In the genomic region with DNA sequence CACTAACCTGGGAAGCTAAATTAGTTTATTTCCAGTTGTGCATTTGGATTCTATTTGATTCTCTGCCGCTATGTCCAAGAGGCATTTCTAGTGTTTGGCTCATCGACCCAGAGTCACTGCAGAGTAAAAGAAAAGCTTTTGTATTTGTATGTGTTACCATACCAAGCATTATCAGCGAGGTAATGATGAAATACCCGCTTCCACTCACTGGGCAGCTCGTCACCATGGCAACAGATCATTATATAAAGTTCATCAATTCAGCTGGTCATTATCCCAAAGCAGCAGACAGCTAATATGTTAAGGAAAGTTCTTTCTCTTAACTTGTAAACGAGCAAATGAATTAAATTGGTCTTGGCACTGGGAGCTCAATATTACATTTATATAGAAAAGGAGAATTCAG, we compare ENCODE assay signal across 27 cellular contexts.
DNase-seq lines count a peak whose midpoint lies in the region; ATAC-seq, FAIRE-seq and TF ChIP-seq lines count a peak whose summit lies in the region.
"Had no signal": no experiment of that assay in that cellular context is flagged by ENCODE, and none has a peak within 500 bp of the region (broad histone marks: within the 10 kb centered on the region; RNA-seq: fewer than 3 reads in every experiment).

No MANE protein-coding gene starts in this region.

- H3K23ac ChIP-seq in neuronal stem cell (ENCODE audit: low read depth, low read length, poor library complexity) = no peak overlapping the region

- H3K27ac Mint-ChIP-seq in astrocyte (ENCODE audit: unreplicated experiment) = no peak overlapping the region
- H3K27ac Mint-ChIP-seq in CD4-positive, alpha-beta memory T cell = no peak overlapping the region
- H3K27ac Mint-ChIP-seq: HFFc6 had no signal

- H2BK15ac ChIP-seq in neuronal stem cell (ENCODE audit: low read length) = no peak overlapping the region

- H4K20me1 ChIP-seq in BLaER1 (no peaks in the 10 kb centered on the region), astrocyte (ENCODE audit: insufficient read depth, low read length) (no peaks in the 10 kb centered on the region)

- no peak for FAIRE-seq in astrocyte (lab: Jason Lieb, UNC)
- FAIRE-seq: GM12892 had no signal

- H3K36me3 ChIP-seq in BLaER1 (no peaks in the 10 kb centered on the region), astrocyte (ENCODE audit: insufficient read depth, low read length) (no peaks in the 10 kb centered on the region), esophagus muscularis mucosa (no peaks in the 10 kb centered on the region), neuronal stem cell (replicated peaks in 1 of 2; ENCODE audit: control insufficient read depth in 2 of 2, insufficient read depth in 2 of 2, low read length in 2 of 2) (peaks cover 0 to 4% of the 10 kb centered on the region in 2 donors), right atrium auricular region (no peaks in the 10 kb centered on the region)
- no peaks in the 10 kb centered on the region for H3K36me3 ChIP-seq in CD4-positive, alpha-beta memory T cell (ENCODE audit: insufficient read depth, low read length)
- H3K36me3 ChIP-seq: BE2C, HAP-1, SJCRH30 had no signal

- H2BK12ac ChIP-seq in neuronal stem cell (ENCODE audit: low read length) = no peak overlapping the region

- H2AFZ ChIP-seq in astrocyte (ENCODE audit: low read depth, low read length) = no peak overlapping the region
- H2AFZ ChIP-seq in neuronal stem cell (ENCODE audit: low read length) = no peak overlapping the region

- no peak for TF ChIP-seq EP300 in esophagus muscularis mucosa (IDR thresholded peaks at IDR 0.05)

- no peak overlapping the region for H4K8ac ChIP-seq in neuronal stem cell (ENCODE audit: low read depth, low read length)

- no peak overlapping the region for H3K18ac ChIP-seq in neuronal stem cell (ENCODE audit: low read length)

- H3K27me3 Mint-ChIP-seq in astrocyte (ENCODE audit: low read depth, unreplicated experiment) = no peaks in the 10 kb centered on the region
- no peaks in the 10 kb centered on the region for H3K27me3 Mint-ChIP-seq in CD4-positive, alpha-beta memory T cell
- H3K27me3 Mint-ChIP-seq: IgD-negative memory B cell had no signal

- no peak for TF ChIP-seq POLR2A in esophagus muscularis mucosa (IDR thresholded peaks at IDR 0.05; ENCODE audit: low read depth)

- H3K9me3 ChIP-seq in BLaER1 = no peaks in the 10 kb centered on the region
- no peaks in the 10 kb centered on the region for H3K9me3 ChIP-seq in astrocyte (ENCODE audit: insufficient read depth, low read depth, low read length)
- no peaks in the 10 kb centered on the region for H3K9me3 ChIP-seq in esophagus muscularis mucosa
- peaks cover 0 to 3% of the 10 kb centered on the region in 2 donors for H3K9me3 ChIP-seq in neuronal stem cell (replicated peaks in 1 of 2; ENCODE audit: control insufficient read depth in 2 of 2, insufficient read depth in 1 of 2, low read depth in 1 of 2, low read length in 2 of 2)
- no peaks in the 10 kb centered on the region for H3K9me3 ChIP-seq in right atrium auricular region
- no peaks in the 10 kb centered on the region for H3K9me3 ChIP-seq in CD4-positive, alpha-beta memory T cell (ENCODE audit: control insufficient read depth in 1 of 2, low read length in 2 of 2)
- H3K9me3 ChIP-seq: BE2C, HAP-1, SJCRH30 had no signal

- H3K27me3 ChIP-seq in BLaER1 (no peaks in the 10 kb centered on the region), astrocyte (ENCODE audit: insufficient read depth, low read length) (no peaks in the 10 kb centered on the region), esophagus muscularis mucosa (no peaks in the 10 kb centered on the region), neuronal stem cell (ENCODE audit: control insufficient read depth in 3 of 3, insufficient read depth in 3 of 3, low read depth in 1 of 3, low read length in 3 of 3) (no peaks in the 10 kb centered on the region), right atrium auricular region (no peaks in the 10 kb centered on the region)
- H3K27me3 ChIP-seq in CD4-positive, alpha-beta memory T cell (ENCODE audit: insufficient read depth, low read length) = no peaks in the 10 kb centered on the region
- H3K27me3 ChIP-seq: BE2C, SJCRH30 had no signal

- CTCF ChIA-PET in CD4-positive, alpha-beta memory T cell (lab: Charles Lee; ENCODE audit: partially characterized antibody) = no interaction called here

- no peak for ATAC-seq in HG02884 (IDR thresholded peaks at IDR 0.05; ENCODE audit: unreplicated experiment)
- ATAC-seq: PC-3, Right ventricle myocardium inferior had no signal

- H3K4ac ChIP-seq in neuronal stem cell (ENCODE audit: low read length) = no peak overlapping the region

- POLR2A ChIA-PET in CD4-positive, alpha-beta memory T cell (lab: Charles Lee; ENCODE audit: partially characterized antibody) = no interaction called here

- no peaks in the 10 kb centered on the region for H3K9me3 Mint-ChIP-seq in astrocyte (ENCODE audit: unreplicated experiment)
- H3K9me3 Mint-ChIP-seq in CD4-positive, alpha-beta memory T cell = no peaks in the 10 kb centered on the region
- H3K9me3 Mint-ChIP-seq: HFFc6 had no signal

- no peak overlapping the region for H4K91ac ChIP-seq in neuronal stem cell (ENCODE audit: low read depth, low read length, poor library complexity)

- peaks cover 21% of the 10 kb centered on the region for H3K4me1 ChIP-seq in BLaER1
- no peaks in the 10 kb centered on the region for H3K4me1 ChIP-seq in astrocyte (ENCODE audit: insufficient read depth, low read length)
- H3K4me1 ChIP-seq in esophagus muscularis mucosa = no peaks in the 10 kb centered on the region
- H3K4me1 ChIP-seq in neuronal stem cell (ENCODE audit: control insufficient read depth in 2 of 2, insufficient read depth in 1 of 2, low read depth in 1 of 2, low read length in 2 of 2) = peaks cover 2 to 8% of the 10 kb centered on the region in 2 donors
- no peaks in the 10 kb centered on the region for H3K4me1 ChIP-seq in right atrium auricular region
- no peaks in the 10 kb centered on the region for H3K4me1 ChIP-seq in CD4-positive, alpha-beta memory T cell (ENCODE audit: insufficient read depth, low read length)
- H3K4me1 ChIP-seq: BE2C, HAP-1, SJCRH30 had no signal

- no peak overlapping the region for H3K4me3 Mint-ChIP-seq in astrocyte (ENCODE audit: unreplicated experiment)
- H3K4me3 Mint-ChIP-seq in CD4-positive, alpha-beta memory T cell = no peak overlapping the region
- H3K4me3 Mint-ChIP-seq: HFFc6, IgD-negative memory B cell had no signal

- DNase-seq in astrocyte (ENCODE audit: low read depth) = peak; percentile 8
- DNase-seq in esophagus muscularis mucosa (ENCODE audit: extremely low spot score) = peak; percentile 29
- DNase-seq in neuronal stem cell (ENCODE audit: low spot score) = peak; percentile 23
- no peak for DNase-seq in right atrium auricular region (ENCODE audit: low spot score)
- no peak for DNase-seq in CD4-positive, alpha-beta memory T cell
- DNase-seq in T1000 (lab: John Stamatoyannopoulos, UW) = no peak
- DNase-seq: BE2C, DMS153, DND-41, GOT3, HFFc6, NCI-H1048, NCI-H1417 treated with DMSO at 0.1 percent for 48 hours, NCI-H1694 treated with DMSO at 0.1 percent for 48 hours, NCI-H2081, NCI-H226, NCI-H510A, NCI-H69, PC-3, SJCRH30 had no signal

- H3K36me3 Mint-ChIP-seq in astrocyte (ENCODE audit: low read depth, unreplicated experiment) = no peaks in the 10 kb centered on the region
- H3K36me3 Mint-ChIP-seq in CD4-positive, alpha-beta memory T cell = no peaks in the 10 kb centered on the region
- H3K36me3 Mint-ChIP-seq: IgD-negative memory B cell had no signal

- H3K9ac ChIP-seq in BLaER1 (no peak overlapping the region), astrocyte (ENCODE audit: low read length) (no peak overlapping the region), neuronal stem cell (ENCODE audit: low read depth, low read length, poor library complexity) (no peak overlapping the region)

- no peak overlapping the region for H2BK5ac ChIP-seq in neuronal stem cell (ENCODE audit: low read length)

- H3K4me1 Mint-ChIP-seq in astrocyte (ENCODE audit: low read depth, unreplicated experiment) = no peaks in the 10 kb centered on the region
- no peaks in the 10 kb centered on the region for H3K4me1 Mint-ChIP-seq in CD4-positive, alpha-beta memory T cell
- H3K4me1 Mint-ChIP-seq: IgD-negative memory B cell had no signal

- intact Hi-C loops in esophagus muscularis mucosa (cut with DNase I) = no loop called here
- intact Hi-C loops in CD4-positive, alpha-beta memory T cell (cut with micrococcal nuclease) = no loop called here

- H3K79me1 ChIP-seq in neuronal stem cell (ENCODE audit: low read depth, low read length) = no peaks in the 10 kb centered on the region

- H3K4me2 ChIP-seq in BLaER1 (0 out of 2 replicates have a peak overlapping the region, but pooled peaks have one; percentile 28), astrocyte (ENCODE audit: low read length) (no peak overlapping the region), neuronal stem cell (ENCODE audit: insufficient read depth, low read length, poor library complexity, severe bottlenecking) (no peak overlapping the region)

- H2BK120ac ChIP-seq in neuronal stem cell (ENCODE audit: low read depth, low read length) = no peak overlapping the region

- H3K4me3 ChIP-seq in BLaER1 (no peak overlapping the region), astrocyte (ENCODE audit: insufficient read depth, low read depth, low read length) (no peak overlapping the region), esophagus muscularis mucosa (no peak overlapping the region), neuronal stem cell (ENCODE audit: low read length in 2 of 2) (no peak overlapping the region), right atrium auricular region (no peak overlapping the region)
- no peak overlapping the region for H3K4me3 ChIP-seq in CD4-positive, alpha-beta memory T cell (ENCODE audit: low read length in 2 of 2)
- H3K4me3 ChIP-seq: HAP-1, SJCRH30 had no signal

- H3K79me2 ChIP-seq in astrocyte (ENCODE audit: insufficient read depth, low read length) = no peaks in the 10 kb centered on the region

- no peak overlapping the region for H2AK5ac ChIP-seq in neuronal stem cell (ENCODE audit: low read depth, low read length)

- H3K27ac ChIP-seq in BLaER1 = no peak overlapping the region
- no peak overlapping the region for H3K27ac ChIP-seq in astrocyte (ENCODE audit: low read depth, low read length)
- H3K27ac ChIP-seq in esophagus muscularis mucosa (replicated peaks in 1 of 4) = no peak overlapping the region
- no peak overlapping the region for H3K27ac ChIP-seq in neuronal stem cell (replicated peaks; ENCODE audit: low read length)
- no peak overlapping the region for H3K27ac ChIP-seq in right atrium auricular region
- H3K27ac ChIP-seq in CD4-positive, alpha-beta memory T cell (ENCODE audit: low read depth, low read length) = no peak overlapping the region
- H3K27ac ChIP-seq: 22Rv1, SJCRH30 had no signal

- TF ChIP-seq CTCF in astrocyte (IDR thresholded peaks at IDR 0.05; ENCODE audit: insufficient read depth, low read depth, low read length) (no peak), esophagus muscularis mucosa (IDR thresholded peaks at IDR 0.05) (no peak), right atrium auricular region (IDR thresholded peaks at IDR 0.05) (no peak)

- no peak overlapping the region for H3K14ac ChIP-seq in neuronal stem cell (ENCODE audit: low read length)

- 86% methylated on average over 6 of the region's 6 CpGs for WGBS in esophagus muscularis mucosa
- WGBS in neuronal stem cell (ENCODE audit: extremely low coverage in 2 of 2, insufficient read length in 2 of 2, insufficient replicate concordance in 1 of 2), 2 donors = no CpG with 5 or more reads among the region's 6 CpGs

Comparison
In these comparisons a context has a peak if more than half of its experiments do, and no peak if none do; other contexts are left out.
1. DNase-seq: peak in astrocyte (single experiment), esophagus muscularis mucosa (single experiment) and neuronal stem cell (single experiment); none in right atrium auricular region (single experiment), CD4-positive, alpha-beta memory T cell (0 of 5) and T1000 (single experiment).